In genomic region chr7:42932861-42933591, GRCh38 we compare ENCODE assay signal across 8 cellular contexts. TPM values are rescaled to one million over a fixed set of nuclear protein-coding genes. Genes with fewer than 3 reads are reported as not detected.
DNase-seq lines count a peak whose midpoint lies in the region; ATAC-seq, FAIRE-seq and TF ChIP-seq lines count a peak whose summit lies in the region.

No MANE protein-coding gene starts in this region.

- H3K36me3 Mint-ChIP-seq in activated naive CD4-positive, alpha-beta T cell treated with anti-CD3 and anti-CD28 coated beads, Interleukin-2, amount 10 ng/mL, durations not matched to agents 7 days and 5 days = peaks cover 36% of the 10 kb centered on the region
- peaks cover 37% of the 10 kb centered on the region for H3K36me3 Mint-ChIP-seq in effector memory CD8-positive, alpha-beta T cell (ENCODE audit: insufficient read depth)

- H3K4me1 ChIP-seq in Panc1 (ENCODE audit: control insufficient read depth, insufficient read depth, low read length) (peaks cover 27% of the 10 kb centered on the region), muscle layer of colon (ENCODE audit: insufficient read depth, low read length) (peaks cover 32% of the 10 kb centered on the region)

- intact Hi-C loops in Panc1 (cut with micrococcal nuclease; ENCODE audit: unreplicated experiment) = no loop called here

- CTCF ChIA-PET in activated naive CD4-positive, alpha-beta T cell treated with anti-CD3 and anti-CD28 coated beads, Interleukin-2, amount 10 ng/mL, durations not matched to agents 7 days and 5 days (lab: Charles Lee) = interaction anchor here (0.9 to 1.5 kb wide), 5 partner anchors 8 to 990 kb away, joined by 3 to 5 read pairs (median 4); no protein-coding TSS in a partner anchor
- CTCF ChIA-PET in Panc1 (lab: Charles Lee) = interaction anchor here (0.6 to 0.8 kb wide), 3 partner anchors 8 to 906 kb away, joined by 3 to 10 read pairs (median 4); no protein-coding TSS in a partner anchor

- H3K27ac Mint-ChIP-seq in activated naive CD4-positive, alpha-beta T cell treated with anti-CD3 and anti-CD28 coated beads, Interleukin-2, amount 10 ng/mL, durations not matched to agents 7 days and 5 days = peak overlapping the region; percentile 99
- peak overlapping the region; percentile 98 to 100 for H3K27ac Mint-ChIP-seq in effector memory CD8-positive, alpha-beta T cell

- H3K9ac ChIP-seq in muscle layer of colon (ENCODE audit: low read length) = peak overlapping the region; percentile 97

- H3K9me3 Mint-ChIP-seq in activated naive CD4-positive, alpha-beta T cell treated with anti-CD3 and anti-CD28 coated beads, Interleukin-2, amount 10 ng/mL, durations not matched to agents 7 days and 5 days = no peaks in the 10 kb centered on the region
- no peaks in the 10 kb centered on the region for H3K9me3 Mint-ChIP-seq in effector memory CD8-positive, alpha-beta T cell

- H3K9me3 ChIP-seq in Panc1 (ENCODE audit: control insufficient read depth, insufficient read depth, low read depth, low read length) (no peaks in the 10 kb centered on the region), muscle layer of colon (ENCODE audit: low read length) (no peaks in the 10 kb centered on the region)

- peak overlapping the region; percentile 95 for H3K4me3 Mint-ChIP-seq in activated naive CD4-positive, alpha-beta T cell treated with anti-CD3 and anti-CD28 coated beads, Interleukin-2, amount 10 ng/mL, durations not matched to agents 7 days and 5 days
- peak overlapping the region; percentile 97 to 99 for H3K4me3 Mint-ChIP-seq in effector memory CD8-positive, alpha-beta T cell

- in situ Hi-C loops in Panc1 (cut with HindIII; ENCODE audit: low pct_unique_long_range_greater_than_20kb, low sequenced_read_pairs) = no loop called here

- no peak for DNase-seq in activated naive CD4-positive, alpha-beta T cell treated with anti-CD3 and anti-CD28 coated beads, Interleukin-2, amount 10 ng/mL, durations not matched to agents 7 days and 5 days
- no peak for DNase-seq in activated naive CD4-positive, alpha-beta T cell treated with anti-CD3 and anti-CD28 coated beads, Interleukin-2, amount 50 U/mL, for 16 hours
- DNase-seq in Panc1 (ENCODE audit: low read depth, low spot score) (no peak), epidermal melanocyte (ENCODE audit: insufficient read length, low spot score) (no peak), frontal cortex (ENCODE audit: low spot score in 2 of 2) (no peak)
- DNase-seq in effector memory CD8-positive, alpha-beta T cell = no peak
- no peak for DNase-seq in NK-92 treated with Interleukin-12 subunit alpha and Interleukin-12 subunit beta, amount 100 ng/mL, for 24 hours (lab: John Stamatoyannopoulos, UW)

- BruUV-seq in Panc1 (replicated peaks; lab: Mats Ljungman, UMichigan) = no TSS peak

- POLR2A ChIA-PET in Panc1 (lab: Charles Lee) = interaction anchor here (0.6 to 0.7 kb wide), 3 partner anchors 51 to 782 kb away, joined by 3 to 16 read pairs (median 4); no protein-coding TSS in a partner anchor

- peaks cover 41% of the 10 kb centered on the region for H3K36me3 ChIP-seq in Panc1 (ENCODE audit: control insufficient read depth, insufficient read depth, low read length)
- H3K36me3 ChIP-seq in muscle layer of colon (ENCODE audit: insufficient read depth, low read length) = peaks cover 17% of the 10 kb centered on the region

- H3K4me1 Mint-ChIP-seq in activated naive CD4-positive, alpha-beta T cell treated with anti-CD3 and anti-CD28 coated beads, Interleukin-2, amount 10 ng/mL, durations not matched to agents 7 days and 5 days = peaks cover 59% of the 10 kb centered on the region
- peaks cover 29 to 38% of the 10 kb centered on the region in 2 donors for H3K4me1 Mint-ChIP-seq in effector memory CD8-positive, alpha-beta T cell (ENCODE audit: low read depth in 2 of 2)

- no peak for FAIRE-seq in frontal cortex (lab: Jason Lieb, UNC)

- no peak for TF ChIP-seq CTCF in Panc1 (IDR thresholded peaks at IDR 0.05)

- ATAC-seq in Panc1 = peak; percentile 28; the same call in 1 of the 2 replicates
- no peak for ATAC-seq in effector memory CD8-positive, alpha-beta T cell (replicated peaks)

- H3K27me3 Mint-ChIP-seq in activated naive CD4-positive, alpha-beta T cell treated with anti-CD3 and anti-CD28 coated beads, Interleukin-2, amount 10 ng/mL, durations not matched to agents 7 days and 5 days = no peaks in the 10 kb centered on the region
- no peaks in the 10 kb centered on the region for H3K27me3 Mint-ChIP-seq in effector memory CD8-positive, alpha-beta T cell

- peak overlapping the region; percentile 97 for H3K27ac ChIP-seq in Panc1 (ENCODE audit: low read length)
- H3K27ac ChIP-seq in muscle layer of colon (ENCODE audit: low read depth, low read length) = peak overlapping the region; percentile 78

- H3K27me3 ChIP-seq in Panc1 (ENCODE audit: control insufficient read depth, insufficient read depth, low read length) = no peaks in the 10 kb centered on the region
- H3K27me3 ChIP-seq in muscle layer of colon (ENCODE audit: control insufficient read depth in 1 of 2, insufficient read depth in 2 of 2, low read length in 2 of 2) = no peaks in the 10 kb centered on the region

- peak overlapping the region; percentile 94 to 95 for H3K4me3 ChIP-seq in Panc1 (ENCODE audit: low read depth in 2 of 2, low read length in 2 of 2)
- H3K4me3 ChIP-seq in muscle layer of colon (ENCODE audit: low read depth in 1 of 2, low read length in 2 of 2) = peak overlapping the region; percentile 76 to 87

RNA-seq across cellular contexts. Expression of gene MRPL32, which starts 0.8 kb away (rescaled TPM):
- total RNA-seq in Panc1 (2021; ENCODE audit: unreplicated experiment) (52.8 TPM), frontal cortex (48.5 TPM)
- 30.0 TPM for polyA plus RNA-seq in Panc1 (2012; ENCODE audit: insufficient read length)

RNA-seq across cellular contexts. Expression of gene PSMA2, which starts 1.1 kb away (rescaled TPM):
- 180 TPM for total RNA-seq in Panc1 (2021; ENCODE audit: unreplicated experiment)
- polyA plus RNA-seq in Panc1 (2012; ENCODE audit: insufficient read length) = 105 TPM
- total RNA-seq in frontal cortex = 57.9 TPM

RNA-seq across cellular contexts. Expression of gene C7orf25, which starts 21.2 kb away (rescaled TPM):
- total RNA-seq in Panc1 (2021; ENCODE audit: unreplicated experiment) = 10.0 TPM
- 0.79 TPM for polyA plus RNA-seq in Panc1 (2012; ENCODE audit: insufficient read length)
- 8.6 TPM for total RNA-seq in frontal cortex
